In the genomic region with DNA sequence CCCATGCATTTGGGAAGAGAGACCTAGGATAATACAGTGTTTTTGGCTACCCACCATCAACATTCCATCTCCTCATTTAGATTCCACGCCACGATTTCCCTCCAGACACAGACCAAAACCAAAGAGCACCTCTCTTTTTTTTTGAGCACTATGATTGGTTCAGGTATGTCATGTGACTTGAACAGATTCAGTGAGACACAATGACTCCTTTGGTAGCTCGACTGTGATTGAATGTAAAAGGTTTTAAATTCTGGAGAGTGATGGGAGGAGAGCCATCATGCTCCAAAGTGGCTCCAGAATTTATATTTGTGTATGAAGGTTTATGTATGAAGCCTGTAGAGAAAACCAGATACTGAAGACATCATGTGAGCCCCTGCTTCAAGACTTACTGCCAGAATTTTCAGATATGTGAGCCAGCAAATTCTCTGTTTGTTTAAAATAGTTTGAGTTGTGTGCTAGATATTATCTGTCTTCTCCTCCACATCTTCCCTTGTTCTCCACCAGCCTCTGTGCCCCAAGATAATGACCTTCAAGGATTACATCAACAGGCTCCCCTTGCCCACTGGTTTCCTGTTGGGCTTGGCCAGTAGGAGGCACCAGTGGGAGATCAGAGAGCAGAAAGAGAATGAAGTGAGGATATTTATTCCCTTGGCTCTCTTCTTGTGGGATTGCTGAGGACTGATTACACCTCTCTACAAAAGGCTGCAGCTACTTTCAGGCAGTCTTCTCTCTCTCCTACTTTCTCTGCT, we compare ENCODE assay signal across 9 cellular contexts. TPM values are rescaled to one million over a fixed set of nuclear protein-coding genes. Genes with fewer than 3 reads are reported as not detected.
DNase-seq lines count a peak whose midpoint lies in the region; TF ChIP-seq lines count a peak whose summit lies in the region.
"Had no signal": no experiment of that assay in that cellular context is flagged by ENCODE, and none has a peak within 500 bp of the region (broad histone marks: within the 10 kb centered on the region; RNA-seq: fewer than 3 reads in every experiment).

No MANE protein-coding gene starts in this region.

- H3K9me3 Mint-ChIP-seq in dendritic cell treated with granulocyte-macrophage colony-stimulating factor and Interleukin-4, amounts not matched to agents 40 ng/mL and 50 ng/mL, for 4 days = no peaks in the 10 kb centered on the region
- H3K9me3 Mint-ChIP-seq in activated T-helper 1 cell treated with anti-CD3 and anti-CD28 coated beads, Interleukin-12 subunit alpha, Interleukin-12 subunit beta, Interleukin-2, Interleukin-4 antibody, amounts not matched to agents 30 ng/mL and 10 ng/mL and 1 ng/mL, durations not matched to agents 14 hours and 24 hours and 36 hours = peaks cover 19% of the 10 kb centered on the region

- no peaks in the 10 kb centered on the region for H3K36me3 ChIP-seq in neutrophil
- H3K36me3 ChIP-seq in transverse colon = no peaks in the 10 kb centered on the region

- intact Hi-C loops in dendritic cell treated with granulocyte-macrophage colony-stimulating factor and Interleukin-4, amounts not matched to agents 40 ng/mL and 50 ng/mL, for 4 days (cut with micrococcal nuclease) = no loop called here
- intact Hi-C loops in activated T-helper 1 cell treated with anti-CD3 and anti-CD28 coated beads, Interleukin-12 subunit alpha, Interleukin-12 subunit beta, Interleukin-2, Interleukin-4 antibody, amounts not matched to agents 30 ng/mL and 10 ng/mL and 1 ng/mL, durations not matched to agents 14 hours and 24 hours and 36 hours (cut with micrococcal nuclease) = no loop called here
- intact Hi-C loops in transverse colon (cut with DNase I; ENCODE audit: low total_unique reads) = no loop called here

- H3K27ac ChIP-seq in neutrophil (peak overlapping the region; percentile 97), transverse colon (no peak overlapping the region)

- peak overlapping the region; percentile 9 to 39 for H3K4me3 ChIP-seq in neutrophil (ENCODE audit: low read depth in 1 of 2, low read length in 1 of 2)
- no peak overlapping the region for H3K4me3 ChIP-seq in transverse colon

- H3K4me1 ChIP-seq in neutrophil (ENCODE audit: control insufficient read depth in 1 of 2, insufficient read depth in 1 of 2, low read depth in 1 of 2, low read length in 1 of 2) (peaks cover 90 to 91% of the 10 kb centered on the region in 2 experiments), transverse colon (peaks cover 0 to 6% (median 0%) of the 10 kb centered on the region in 4 donors)

- H3K27ac Mint-ChIP-seq in dendritic cell treated with granulocyte-macrophage colony-stimulating factor and Interleukin-4, amounts not matched to agents 40 ng/mL and 50 ng/mL, for 4 days = peak overlapping the region; percentile 79
- H3K27ac Mint-ChIP-seq in activated T-helper 1 cell treated with anti-CD3 and anti-CD28 coated beads, Interleukin-12 subunit alpha, Interleukin-12 subunit beta, Interleukin-2, Interleukin-4 antibody, amounts not matched to agents 30 ng/mL and 10 ng/mL and 1 ng/mL, durations not matched to agents 14 hours and 24 hours and 36 hours = no peak overlapping the region

- no peak for DNase-seq in GM10248 (ENCODE audit: extremely low spot score)
- peak; percentile 5 for DNase-seq in NCI-H69 (lab: John Stamatoyannopoulos, UW)
- DNase-seq in NCI-H128 (lab: John Stamatoyannopoulos, UW; ENCODE audit: unreplicated experiment) = no peak
- no peak for DNase-seq in activated T-helper 1 cell treated with anti-CD3 and anti-CD28 coated beads, Interleukin-12 subunit alpha, Interleukin-12 subunit beta, Interleukin-2, Interleukin-4 antibody, amounts not matched to agents 30 ng/mL and 10 ng/mL and 1 ng/mL, durations not matched to agents 14 hours and 24 hours and 36 hours (ENCODE audit: low spot score)
- no peak for DNase-seq in transverse colon
- DNase-seq: Right ventricle myocardium superior had no signal

- 68 to 89% methylated on average over 3 of the region's 3 CpGs for WGBS in transverse colon (ENCODE audit: low coverage in 1 of 2), 2 donors

- no peak for TF ChIP-seq EP300 in transverse colon (IDR thresholded peaks at IDR 0.05; ENCODE audit: low read depth)

- CTCF ChIA-PET in GM10248 (lab: Yijun Ruan, JAX) = no interaction called here

- no peaks in the 10 kb centered on the region for H3K27me3 ChIP-seq in neutrophil
- no peaks in the 10 kb centered on the region for H3K27me3 ChIP-seq in transverse colon

- no peak for TF ChIP-seq POLR2A in transverse colon (IDR thresholded peaks at IDR 0.05)

- no peaks in the 10 kb centered on the region for H3K36me3 Mint-ChIP-seq in dendritic cell treated with granulocyte-macrophage colony-stimulating factor and Interleukin-4, amounts not matched to agents 40 ng/mL and 50 ng/mL, for 4 days (ENCODE audit: low read depth)
- H3K36me3 Mint-ChIP-seq in activated T-helper 1 cell treated with anti-CD3 and anti-CD28 coated beads, Interleukin-12 subunit alpha, Interleukin-12 subunit beta, Interleukin-2, Interleukin-4 antibody, amounts not matched to agents 30 ng/mL and 10 ng/mL and 1 ng/mL, durations not matched to agents 14 hours and 24 hours and 36 hours (ENCODE audit: low read depth) = peaks cover 3% of the 10 kb centered on the region

- H3K4me1 Mint-ChIP-seq in dendritic cell treated with granulocyte-macrophage colony-stimulating factor and Interleukin-4, amounts not matched to agents 40 ng/mL and 50 ng/mL, for 4 days (ENCODE audit: low read depth) = peaks cover 73% of the 10 kb centered on the region
- peaks cover 54% of the 10 kb centered on the region for H3K4me1 Mint-ChIP-seq in activated T-helper 1 cell treated with anti-CD3 and anti-CD28 coated beads, Interleukin-12 subunit alpha, Interleukin-12 subunit beta, Interleukin-2, Interleukin-4 antibody, amounts not matched to agents 30 ng/mL and 10 ng/mL and 1 ng/mL, durations not matched to agents 14 hours and 24 hours and 36 hours (ENCODE audit: low read depth)

- TF ChIP-seq CTCF in GM10248 (IDR thresholded peaks at IDR 0.05; ENCODE audit: control extremely low read depth, extremely low read depth, low read depth, missing control alignments) = peak; percentile 18
- no peak for TF ChIP-seq CTCF in neutrophil (IDR thresholded peaks at IDR 0.05)
- TF ChIP-seq CTCF in transverse colon (IDR thresholded peaks at IDR 0.05) = no peak

- H3K9me3 ChIP-seq in neutrophil (no peaks in the 10 kb centered on the region), transverse colon (peaks cover 0 to 9% of the 10 kb centered on the region in 2 donors)

- in situ Hi-C loops in transverse colon (cut with MboI; ENCODE audit: low pct_ligation_motif_present in 1 of 4, low pct_unique_long_range_greater_than_20kb in 1 of 4, low sequenced_read_pairs in 3 of 4) = no loop called here

- POLR2A ChIA-PET in GM10248 (lab: Yijun Ruan, JAX) = no interaction called here

- H3K4me3 Mint-ChIP-seq in dendritic cell treated with granulocyte-macrophage colony-stimulating factor and Interleukin-4, amounts not matched to agents 40 ng/mL and 50 ng/mL, for 4 days = no peak overlapping the region
- no peak overlapping the region for H3K4me3 Mint-ChIP-seq in activated T-helper 1 cell treated with anti-CD3 and anti-CD28 coated beads, Interleukin-12 subunit alpha, Interleukin-12 subunit beta, Interleukin-2, Interleukin-4 antibody, amounts not matched to agents 30 ng/mL and 10 ng/mL and 1 ng/mL, durations not matched to agents 14 hours and 24 hours and 36 hours

- H3K27me3 Mint-ChIP-seq in dendritic cell treated with granulocyte-macrophage colony-stimulating factor and Interleukin-4, amounts not matched to agents 40 ng/mL and 50 ng/mL, for 4 days = no peaks in the 10 kb centered on the region
- H3K27me3 Mint-ChIP-seq in activated T-helper 1 cell treated with anti-CD3 and anti-CD28 coated beads, Interleukin-12 subunit alpha, Interleukin-12 subunit beta, Interleukin-2, Interleukin-4 antibody, amounts not matched to agents 30 ng/mL and 10 ng/mL and 1 ng/mL, durations not matched to agents 14 hours and 24 hours and 36 hours (ENCODE audit: insufficient read depth) = no peaks in the 10 kb centered on the region

RNA-seq across cellular contexts. Expression of gene MYD88, which starts 12.5 kb away (rescaled TPM):
- 38.6 and 42.1 TPM in 2 replicates for total RNA-seq in activated T-helper 1 cell treated with anti-CD3 and anti-CD28 coated beads, Interleukin-12 subunit alpha, Interleukin-12 subunit beta, Interleukin-2, Interleukin-4 antibody, amounts not matched to agents 30 ng/mL and 10 ng/mL and 1 ng/mL, durations not matched to agents 14 hours and 24 hours and 36 hours
- 10 to 100 TPM; 49.0 to 82.2 (median 76.5) TPM for total RNA-seq in transverse colon
- total RNA-seq: HT1080 had no signal

RNA-seq across cellular contexts. Expression of gene ACAA1, which starts 14.0 kb away (rescaled TPM):
- total RNA-seq in activated T-helper 1 cell treated with anti-CD3 and anti-CD28 coated beads, Interleukin-12 subunit alpha, Interleukin-12 subunit beta, Interleukin-2, Interleukin-4 antibody, amounts not matched to agents 30 ng/mL and 10 ng/mL and 1 ng/mL, durations not matched to agents 14 hours and 24 hours and 36 hours = 69.3 and 73.4 TPM in 2 replicates
- 100 to 1,000 TPM; 123 to 278 (median 204) TPM for total RNA-seq in transverse colon

RNA-seq across cellular contexts. Expression of gene OXSR1, which starts 14.4 kb away (rescaled TPM):
- total RNA-seq in activated T-helper 1 cell treated with anti-CD3 and anti-CD28 coated beads, Interleukin-12 subunit alpha, Interleukin-12 subunit beta, Interleukin-2, Interleukin-4 antibody, amounts not matched to agents 30 ng/mL and 10 ng/mL and 1 ng/mL, durations not matched to agents 14 hours and 24 hours and 36 hours = 48.6 and 50.8 TPM in 2 replicates
- total RNA-seq in transverse colon = 10 to 100 TPM; 35.9 to 47.9 (median 43.5) TPM

Comparison
In these comparisons a context has a peak if more than half of its experiments do, and no peak if none do; other contexts are left out.
1. H3K4me3 ChIP-seq: peak in neutrophil (2 of 2); none in transverse colon (0 of 4).